9 cellular contexts compared by ENCODE assay signal in genomic region chr10:93445097-93445960, GRCh38. TPM values are rescaled to one million over a fixed set of nuclear protein-coding genes. Genes with fewer than 3 reads are reported as not detected.
DNase-seq lines count a peak whose midpoint lies in the region; ATAC-seq and TF ChIP-seq lines count a peak whose summit lies in the region.
"Had no signal": no experiment of that assay in that cellular context is flagged by ENCODE, and none has a peak within 500 bp of the region (broad histone marks: within the 10 kb centered on the region; RNA-seq: fewer than 3 reads in every experiment).

No MANE protein-coding gene starts in this region.

- peak overlapping the region; percentile 57 for H3K4me2 ChIP-seq in parathyroid adenoma (ENCODE audit: low read length)

- CTCF ChIA-PET in WTC11 (lab: Charles Lee) = interaction anchor here (0.9 to 5.4 kb wide), 8 partner anchors 8 to 107 kb away, joined by 3 to 33 read pairs (median 4); partner anchors contain the start of gene MYOF

- H3K27me3 ChIP-seq in parathyroid adenoma (ENCODE audit: control insufficient read depth, insufficient read depth, low read length) = no peaks in the 10 kb centered on the region

- peaks cover 44% of the 10 kb centered on the region for H3K4me1 ChIP-seq in parathyroid adenoma

- peak overlapping the region; percentile 19 for H3K4me3 ChIP-seq in parathyroid adenoma (ENCODE audit: low read depth, low read length)

- H3K9me3 Mint-ChIP-seq in WTC11 = no peaks in the 10 kb centered on the region
- H3K9me3 Mint-ChIP-seq: dendritic cell treated with granulocyte-macrophage colony-stimulating factor and Interleukin-4, amounts not matched to agents 40 ng/mL and 50 ng/mL, for 4 days had no signal

- intact Hi-C loops in Right ventricle myocardium superior (cut with DNase I) = no loop called here

- peaks cover 5% of the 10 kb centered on the region for H3K79me2 ChIP-seq in parathyroid adenoma

- TF ChIP-seq CTCF in WTC11 (IDR thresholded peaks at IDR 0.05) = no peak
- no peak for TF ChIP-seq CTCF in parathyroid adenoma (IDR thresholded peaks at IDR 0.05)
- TF ChIP-seq CTCF in GM20000 (IDR thresholded peaks at IDR 0.05; ENCODE audit: extremely low read depth, missing control alignments) = no peak

- H3K36me3 Mint-ChIP-seq in WTC11 = no peaks in the 10 kb centered on the region

- peak overlapping the region; percentile 99 for H3K27ac ChIP-seq in parathyroid adenoma

- H3K27me3 Mint-ChIP-seq in WTC11 (ENCODE audit: low read depth) = no peaks in the 10 kb centered on the region
- H3K27me3 Mint-ChIP-seq: dendritic cell treated with granulocyte-macrophage colony-stimulating factor and Interleukin-4, amounts not matched to agents 40 ng/mL and 50 ng/mL, for 4 days had no signal

- H3K9me3 ChIP-seq in parathyroid adenoma (ENCODE audit: control insufficient read depth, low read length) = no peaks in the 10 kb centered on the region

- peak overlapping the region; percentile 27; the same call in 1 of the 2 replicates for H3K4me3 Mint-ChIP-seq in WTC11
- H3K4me3 Mint-ChIP-seq: dendritic cell treated with granulocyte-macrophage colony-stimulating factor and Interleukin-4, amounts not matched to agents 40 ng/mL and 50 ng/mL, for 4 days had no signal

- H3K36me3 ChIP-seq in parathyroid adenoma (ENCODE audit: control insufficient read depth, insufficient read depth, low read length) = no peaks in the 10 kb centered on the region

- POLR2A ChIA-PET in WTC11 (lab: Charles Lee) = interaction anchor here (0.7 to 1.7 kb wide), 9 partner anchors 8 to 69 kb away, joined by 3 to 17 read pairs (median 4); partner anchors contain the start of gene MYOF

- ATAC-seq in WTC11 (peak; percentile 99), Right ventricle myocardium superior (ENCODE audit: poor library complexity) (peak; percentile 96), GM18873 (IDR thresholded peaks at IDR 0.05; ENCODE audit: low FRiP score, unreplicated experiment) (no peak)

- peak overlapping the region; percentile 99 for H3K27ac Mint-ChIP-seq in WTC11
- H3K27ac Mint-ChIP-seq: dendritic cell treated with granulocyte-macrophage colony-stimulating factor and Interleukin-4, amounts not matched to agents 40 ng/mL and 50 ng/mL, for 4 days had no signal

- H2AFZ ChIP-seq in parathyroid adenoma = peak overlapping the region; percentile 61

- H3K4me1 Mint-ChIP-seq in WTC11 = peaks cover 56% of the 10 kb centered on the region

- no peak overlapping the region for H3K9ac ChIP-seq in parathyroid adenoma

- peak; percentile 94 for DNase-seq in COLO668 (lab: John Stamatoyannopoulos, UW; ENCODE audit: unreplicated experiment)
- peak; percentile 95 for DNase-seq in NCI-H146 treated with DMSO at 0.1 percent for 48 hours (lab: John Stamatoyannopoulos, UW; ENCODE audit: unreplicated experiment)
- peak; percentile 96 for DNase-seq in WTC11 (ENCODE audit: low spot score)
- peak; percentile 92 for DNase-seq in Right ventricle myocardium superior
- no peak for DNase-seq in GM20000 (ENCODE audit: low spot score)
- no peak for DNase-seq in stimulated activated CD4-positive, alpha-beta T cell treated with anti-CD3 and anti-CD28 coated beads, Interleukin-1b, Interleukin-23, amount 100 ng/mL, for 48 hours

TF ChIP-seq in WTC11, 78 proteins besides CTCF, POLR2A, EP300 and RAD21:
- TF ChIP-seq ZNF671 (CRISPR knock-in tag; IDR thresholded peaks at IDR 0.05) = 0 out of 2 replicates have a peak, but pooled peaks have one; percentile 21
- TF ChIP-seq ZNF416 (CRISPR knock-in tag; IDR thresholded peaks at IDR 0.05) = no peak
- TF ChIP-seq USF1 (CRISPR knock-in tag; IDR thresholded peaks at IDR 0.05) = peak; percentile 61; the same call in 1 of the 2 replicates
- TF ChIP-seq ZNF138 (CRISPR knock-in tag; conservative IDR thresholded peaks at IDR 0.05) = 0 out of 2 replicates have a peak, but pooled peaks have one; percentile 34
- TF ChIP-seq GTF2I (CRISPR knock-in tag; conservative IDR thresholded peaks at IDR 0.05) = peak; percentile 82; the same call in 1 of the 2 replicates
- TF ChIP-seq ZSCAN18 (CRISPR knock-in tag; IDR thresholded peaks at IDR 0.05) = no peak
- TF ChIP-seq FOXK1 (CRISPR knock-in tag; IDR thresholded peaks at IDR 0.05) = peak; percentile 93
- peak; percentile 69; the same call in 1 of the 2 replicates for TF ChIP-seq USF2 (CRISPR knock-in tag; IDR thresholded peaks at IDR 0.05)
- TF ChIP-seq SP1 (CRISPR knock-in tag; conservative IDR thresholded peaks at IDR 0.05) = peak; percentile 56; the same call in 1 of the 2 replicates
- 0 out of 2 replicates have a peak, but pooled peaks have one; percentile 20 for TF ChIP-seq FOXP1 (CRISPR knock-in tag; IDR thresholded peaks at IDR 0.05; ENCODE audit: borderline replicate concordance)
- TF ChIP-seq ZNF532 (CRISPR knock-in tag; IDR thresholded peaks at IDR 0.05; ENCODE audit: borderline replicate concordance) = no peak

RNA-seq across cellular contexts. Expression of gene MYOF, which starts 36.8 kb away (rescaled TPM):
- 1.4 to 2.2 TPM (median 1.8 TPM) in 3 replicates for total RNA-seq in WTC11 (2021)
- 30.4 TPM for total RNA-seq in Right ventricle myocardium superior

RNA-seq across cellular contexts. Expression of gene CEP55, which starts 51.1 kb away (rescaled TPM):
- total RNA-seq in WTC11 (2021) (15.7 to 17.3 TPM (median 15.8 TPM) in 3 replicates), Right ventricle myocardium superior (0.59 TPM)

Comparison
In these comparisons a context has a peak if more than half of its experiments do, and no peak if none do; other contexts are left out.
1. DNase-seq: peak in COLO668 (single experiment), NCI-H146 treated with DMSO at 0.1 percent for 48 hours (single experiment), WTC11 (single experiment) and Right ventricle myocardium superior (single experiment); none in GM20000 (single experiment) and stimulated activated CD4-positive, alpha-beta T cell treated with anti-CD3 and anti-CD28 coated beads, Interleukin-1b, Interleukin-23, amount 100 ng/mL, for 48 hours (single experiment).
2. RNA of gene CEP55, which starts 51.1 kb away (total RNA-seq): 15.7 to 17.3 TPM in WTC11; 0.59 TPM in Right ventricle myocardium superior (single experiment); every median in the first group is over 10 times any median in the second.